1 cellular context compared by ENCODE assay signal in genomic region chr10:29200280-29200679, GRCh38.
TF ChIP-seq lines count a peak whose summit lies in the region.

No MANE protein-coding gene starts in this region.

TF ChIP-seq in HepG2, 621 proteins besides CTCF, POLR2A, EP300 and RAD21 (continued from another document):
- TF ChIP-seq SKIL (CRISPR knock-in tag; IDR thresholded peaks at IDR 0.05; ENCODE audit: borderline replicate concordance): no peak
- no peak for TF ChIP-seq SALL1 (CRISPR knock-in tag; IDR thresholded peaks at IDR 0.05)
- no peak for TF ChIP-seq PCBP2 (optimal IDR thresholded peaks at IDR 0.05; ENCODE audit: low read depth, low read length, poor library complexity, severe bottlenecking)
